Comparison of ENCODE assay signal across 26 cellular contexts in genomic region chr22:22773979-22774738, GRCh38.
DNase-seq lines count a peak whose midpoint lies in the region; FAIRE-seq and TF ChIP-seq lines count a peak whose summit lies in the region.
"Had no signal": no experiment of that assay in that cellular context is flagged by ENCODE, and none has a peak within 500 bp of the region (broad histone marks: within the 10 kb centered on the region; RNA-seq: fewer than 3 reads in every experiment).

No MANE protein-coding gene starts in this region.

- H3K36me3 ChIP-seq in SK-N-SH (replicated peaks in 1 of 2; ENCODE audit: control insufficient read depth in 1 of 2, insufficient read depth in 2 of 2, low read length in 1 of 2) = no peaks in the 10 kb centered on the region
- H3K36me3 ChIP-seq: BE2C, sigmoid colon, SJSA1, transverse colon had no signal

- H3K4me3 Mint-ChIP-seq in dendritic cell treated with granulocyte-macrophage colony-stimulating factor and Interleukin-4, amounts not matched to agents 40 ng/mL and 50 ng/mL, for 4 days = no peak overlapping the region
- H3K4me3 Mint-ChIP-seq in type B pancreatic cell = no peak overlapping the region
- H3K4me3 Mint-ChIP-seq: activated naive CD8-positive, alpha-beta T cell treated with anti-CD3 and anti-CD28 coated beads, Interleukin-2, amount 10 ng/mL, durations not matched to agents 7 days and 5 days; activated T-helper 17 cell treated with anti-CD3 and anti-CD28 coated beads, Interleukin-2, amount 50 U/mL, for 72 hours; T-helper 2 cell treated with Interferon-gamma antibody and Interleukin-4, amounts not matched to agents 5 μg/mL and 100 μg/mL, for 36 hours had no signal

- TF ChIP-seq CTCF in type B pancreatic cell (conservative IDR thresholded peaks at IDR 0.05) (no peak), SK-N-SH (IDR thresholded peaks at IDR 0.05) (no peak)

- DNase-seq in DMS53 (lab: John Stamatoyannopoulos, UW) (peak; percentile 19), DMS53 treated with DMSO at 0.1 percent for 48 hours (lab: John Stamatoyannopoulos, UW; ENCODE audit: unreplicated experiment) (no peak), NOMO-1 (lab: John Stamatoyannopoulos, UW; ENCODE audit: unreplicated experiment in 2 of 2) (peak; percentile 70 to 94), type B pancreatic cell (ENCODE audit: extremely low spot score, unreplicated experiment) (peak; percentile 25), AG08396 (ENCODE audit: low spot score) (no peak), frontal cortex (ENCODE audit: low spot score in 2 of 2) (no peak), SK-N-SH (no peak)
- DNase-seq: activated naive CD8-positive, alpha-beta T cell treated with anti-CD3 and anti-CD28 coated beads, Interleukin-2, amount 10 ng/mL, durations not matched to agents 7 days and 5 days; BE2C; body of pancreas; dermis blood vessel endothelial cell; GF-D8; hypothalamus; NCI-H1930; NCI-H510A treated with DMSO at 0.1 percent for 48 hours; sigmoid colon; stimulated activated naive CD8-positive, alpha-beta T cell treated with anti-CD3 and anti-CD28 coated beads, Interleukin-15, Interleukin-2, amounts not matched to agents 100 U/mL and 50 U/mL, for 24 hours; transverse colon had no signal

- CTCF ChIA-PET in SK-N-SH (lab: Yijun Ruan, JAX) = interaction anchor here (1.6 to 3.8 kb wide), 2 partner anchors 110 to 181 kb away, joined by 4 to 12 read pairs; no protein-coding TSS in a partner anchor

- H3K9me3 ChIP-seq in SK-N-SH = no peaks in the 10 kb centered on the region
- H3K9me3 ChIP-seq: BE2C, body of pancreas, sigmoid colon, SJSA1, transverse colon had no signal

- H2AFZ ChIP-seq in SK-N-SH (ENCODE audit: low read depth) = no peak overlapping the region

- no peaks in the 10 kb centered on the region; a peak in 1 of 4 replicates for H3K4me1 ChIP-seq in SK-N-SH (ENCODE audit: control insufficient read depth in 1 of 2, insufficient read depth in 2 of 2, low read depth in 1 of 2, low read length in 1 of 2)
- H3K4me1 ChIP-seq: BE2C, body of pancreas, sigmoid colon, SJSA1, transverse colon had no signal

- TF ChIP-seq EP300 in SK-N-SH (IDR thresholded peaks at IDR 0.05; ENCODE audit: borderline replicate concordance in 1 of 2, low read depth in 1 of 2, low read length in 1 of 2) = no peak

- H3K79me2 ChIP-seq in SK-N-SH (ENCODE audit: insufficient read depth) = no peaks in the 10 kb centered on the region

- POLR2A ChIA-PET in SK-N-SH (lab: Yijun Ruan, JAX) = no interaction called here

- H3K9me2 ChIP-seq in SK-N-SH = no peaks in the 10 kb centered on the region

- peaks cover 44% of the 10 kb centered on the region for H3K4me1 Mint-ChIP-seq in dendritic cell treated with granulocyte-macrophage colony-stimulating factor and Interleukin-4, amounts not matched to agents 40 ng/mL and 50 ng/mL, for 4 days (ENCODE audit: low read depth)
- no peaks in the 10 kb centered on the region for H3K4me1 Mint-ChIP-seq in type B pancreatic cell (ENCODE audit: unreplicated experiment)
- H3K4me1 Mint-ChIP-seq: activated naive CD8-positive, alpha-beta T cell treated with anti-CD3 and anti-CD28 coated beads, Interleukin-2, amount 10 ng/mL, durations not matched to agents 7 days and 5 days; activated T-helper 17 cell treated with anti-CD3 and anti-CD28 coated beads, Interleukin-2, amount 50 U/mL, for 72 hours had no signal

- intact Hi-C loops in dendritic cell treated with granulocyte-macrophage colony-stimulating factor and Interleukin-4, amounts not matched to agents 40 ng/mL and 50 ng/mL, for 4 days (cut with micrococcal nuclease) = no loop called here

- 20% methylated on average over 4 of the region's 7 CpGs for WGBS in SK-N-SH (ENCODE audit: low lambda C conversion rate)

- H3K4me3 ChIP-seq in SK-N-SH (ENCODE audit: low read depth in 2 of 2, low read length in 1 of 2) = no peak overlapping the region
- H3K4me3 ChIP-seq: body of pancreas, lung, sigmoid colon, SJSA1, transverse colon had no signal

- H3K27ac ChIP-seq in SK-N-SH (ENCODE audit: low read depth in 2 of 2, low read length in 1 of 2) = no peak overlapping the region
- H3K27ac ChIP-seq: 22Rv1, body of pancreas, sigmoid colon, SJSA1, transverse colon had no signal

- no peak overlapping the region for H3K4me2 ChIP-seq in SK-N-SH

- FAIRE-seq in frontal cortex (lab: Jason Lieb, UNC) = no peak
- FAIRE-seq: HepG2, keratinocyte had no signal

- H3K27ac Mint-ChIP-seq in dendritic cell treated with granulocyte-macrophage colony-stimulating factor and Interleukin-4, amounts not matched to agents 40 ng/mL and 50 ng/mL, for 4 days = peak overlapping the region; percentile 40
- H3K27ac Mint-ChIP-seq in type B pancreatic cell = no peak overlapping the region
- H3K27ac Mint-ChIP-seq: activated naive CD8-positive, alpha-beta T cell treated with anti-CD3 and anti-CD28 coated beads, Interleukin-2, amount 10 ng/mL, durations not matched to agents 7 days and 5 days; activated T-helper 17 cell treated with anti-CD3 and anti-CD28 coated beads, Interleukin-2, amount 50 U/mL, for 72 hours; T-helper 2 cell treated with Interferon-gamma antibody and Interleukin-4, amounts not matched to agents 5 μg/mL and 100 μg/mL, for 36 hours had no signal

- H3K9ac ChIP-seq in SK-N-SH = no peak overlapping the region

- H3K27me3 ChIP-seq in SK-N-SH (ENCODE audit: insufficient read depth) = no peaks in the 10 kb centered on the region; the same call in 1 of the 2 replicates
- H3K27me3 ChIP-seq: body of pancreas, sigmoid colon, transverse colon had no signal

- no peak for TF ChIP-seq RAD21 in SK-N-SH (IDR thresholded peaks at IDR 0.05; ENCODE audit: low read length)

- no peaks in the 10 kb centered on the region for H3F3A ChIP-seq in SK-N-SH (replicated peaks; ENCODE audit: insufficient read depth)

- H3K27me3 Mint-ChIP-seq in dendritic cell treated with granulocyte-macrophage colony-stimulating factor and Interleukin-4, amounts not matched to agents 40 ng/mL and 50 ng/mL, for 4 days = peaks cover 13% of the 10 kb centered on the region
- peaks cover 39% of the 10 kb centered on the region for H3K27me3 Mint-ChIP-seq in type B pancreatic cell

- no peaks in the 10 kb centered on the region for H3K9me3 Mint-ChIP-seq in dendritic cell treated with granulocyte-macrophage colony-stimulating factor and Interleukin-4, amounts not matched to agents 40 ng/mL and 50 ng/mL, for 4 days
- H3K9me3 Mint-ChIP-seq in type B pancreatic cell = no peaks in the 10 kb centered on the region
- H3K9me3 Mint-ChIP-seq: activated naive CD8-positive, alpha-beta T cell treated with anti-CD3 and anti-CD28 coated beads, Interleukin-2, amount 10 ng/mL, durations not matched to agents 7 days and 5 days; activated T-helper 17 cell treated with anti-CD3 and anti-CD28 coated beads, Interleukin-2, amount 50 U/mL, for 72 hours; T-helper 2 cell treated with Interferon-gamma antibody and Interleukin-4, amounts not matched to agents 5 μg/mL and 100 μg/mL, for 36 hours had no signal

- H4K20me1 ChIP-seq in SK-N-SH (ENCODE audit: insufficient read depth) = no peaks in the 10 kb centered on the region

- no peaks in the 10 kb centered on the region for H3K36me3 Mint-ChIP-seq in dendritic cell treated with granulocyte-macrophage colony-stimulating factor and Interleukin-4, amounts not matched to agents 40 ng/mL and 50 ng/mL, for 4 days (ENCODE audit: low read depth)
- H3K36me3 Mint-ChIP-seq in type B pancreatic cell = no peaks in the 10 kb centered on the region
- H3K36me3 Mint-ChIP-seq: activated naive CD8-positive, alpha-beta T cell treated with anti-CD3 and anti-CD28 coated beads, Interleukin-2, amount 10 ng/mL, durations not matched to agents 7 days and 5 days had no signal

TF ChIP-seq in SK-N-SH, 30 proteins besides CTCF, POLR2A, EP300 and RAD21 (continues in another document):
- TF ChIP-seq SIN3A (IDR thresholded peaks at IDR 0.05; ENCODE audit: borderline replicate concordance, low read depth, low read length) (no peak), RFX5 (IDR thresholded peaks at IDR 0.05; ENCODE audit: low read length) (no peak), RCOR1 (IDR thresholded peaks at IDR 0.05; ENCODE audit: low read length) (no peak), FOXJ3 (CRISPR knock-in tag; IDR thresholded peaks at IDR 0.05) (no peak), REST (IDR thresholded peaks at IDR 0.05; ENCODE audit: low read depth, low read length) (no peak), RXRA (IDR thresholded peaks at IDR 0.05; ENCODE audit: borderline replicate concordance, low read depth) (no peak), ELF1 (IDR thresholded peaks at IDR 0.05) (no peak)

Comparison
In these comparisons a context has a peak if more than half of its experiments do, and no peak if none do; other contexts are left out.
1. DNase-seq: peak in DMS53 (single experiment), NOMO-1 (2 of 2) and type B pancreatic cell (single experiment); none in DMS53 treated with DMSO at 0.1 percent for 48 hours (single experiment), AG08396 (single experiment), frontal cortex (0 of 2) and SK-N-SH (single experiment).